2 cellular contexts compared by ENCODE assay signal in genomic region chr10:96626795-96627194, GRCh38.
TF ChIP-seq lines count a peak whose summit lies in the region.

No MANE protein-coding gene starts in this region.

TF ChIP-seq in IMR-90, 13 proteins besides CTCF, POLR2A, EP300 and RAD21 (continued from another document):
- TF ChIP-seq CEBPB (IDR thresholded peaks at IDR 0.05; ENCODE audit: low read depth, low read length) = no peak
- TF ChIP-seq ELK1 (IDR thresholded peaks at IDR 0.05; ENCODE audit: borderline replicate concordance, low read depth, low read length) = no peak
- no peak for TF ChIP-seq USF2 (IDR thresholded peaks at IDR 0.05; ENCODE audit: low read depth, low read length)
- TF ChIP-seq NFE2L2 (IDR thresholded peaks at IDR 0.05; ENCODE audit: low read depth, low read length) = no peak
- no peak for TF ChIP-seq BHLHE40 (IDR thresholded peaks at IDR 0.05; ENCODE audit: low read depth, low read length)
- TF ChIP-seq RCOR1 (IDR thresholded peaks at IDR 0.05; ENCODE audit: insufficient replicate concordance, low read length) = no peak
- no peak for TF ChIP-seq FOS (IDR thresholded peaks at IDR 0.05; ENCODE audit: low read depth, low read length)
- TF ChIP-seq RFX5 (IDR thresholded peaks at IDR 0.05; ENCODE audit: low read depth, low read length) = no peak
TF ChIP-seq in IMR-90: peak in this region for 0.

TF ChIP-seq in WTC11, 78 proteins besides CTCF, POLR2A, EP300 and RAD21 (continued from another document):
- TF ChIP-seq USF2 (CRISPR knock-in tag; IDR thresholded peaks at IDR 0.05) (no peak), TEAD4 (CRISPR knock-in tag; IDR thresholded peaks at IDR 0.05) (no peak), FOXK1 (CRISPR knock-in tag; IDR thresholded peaks at IDR 0.05) (no peak), ZNF317 (CRISPR knock-in tag; IDR thresholded peaks at IDR 0.05; ENCODE audit: borderline replicate concordance, low read depth) (no peak), CDX4 (CRISPR knock-in tag; IDR thresholded peaks at IDR 0.05; ENCODE audit: borderline replicate concordance) (no peak), MAX (CRISPR knock-in tag; IDR thresholded peaks at IDR 0.05) (no peak), NFYB (CRISPR knock-in tag; conservative IDR thresholded peaks at IDR 0.05; ENCODE audit: low read depth) (no peak), MXD4 (CRISPR knock-in tag; IDR thresholded peaks at IDR 0.05; ENCODE audit: borderline replicate concordance) (no peak), STAT6 (CRISPR knock-in tag; conservative IDR thresholded peaks at IDR 0.05; ENCODE audit: low read depth) (no peak)
